ENCODE assay signal across 8 cellular contexts in genomic region chr9:36258170-36258988, GRCh38. TPM values are rescaled to one million over a fixed set of nuclear protein-coding genes. Genes with fewer than 3 reads are reported as not detected.
A peak's percentile ranks its signal among the peaks of the same experiment; 100 is the strongest.
DNase-seq lines count a peak whose midpoint lies in the region; ATAC-seq and TF ChIP-seq lines count a peak whose summit lies in the region.

GNE (minus strand) TSS chr9:36258448; CDS start chr9:36249355, 9,093 bp downstream.

- H3K79me2 ChIP-seq in Karpas-422 (ENCODE audit: low read length) (peaks cover 45% of the 10 kb centered on the region), neural cell (replicated peaks; ENCODE audit: insufficient read depth, low read length) (peaks cover 16% of the 10 kb centered on the region)

- peaks cover 7% of the 10 kb centered on the region for H3K4me1 Mint-ChIP-seq in stimulated activated naive CD8-positive, alpha-beta T cell treated with anti-CD3 and anti-CD28 coated beads, Interleukin-15, amount 100 ng/mL, for 72 hours

- H3K27ac Mint-ChIP-seq in stimulated activated naive CD8-positive, alpha-beta T cell treated with anti-CD3 and anti-CD28 coated beads, Interleukin-15, amount 100 ng/mL, for 72 hours, result peak within 1 kb of the TSS; percentile 91 to 95

- peak within 1 kb of the TSS; percentile 88 to 96 for H3K4me3 Mint-ChIP-seq in stimulated activated naive CD8-positive, alpha-beta T cell treated with anti-CD3 and anti-CD28 coated beads, Interleukin-15, amount 100 ng/mL, for 72 hours

- H3K36me3 ChIP-seq in Karpas-422 (ENCODE audit: insufficient read depth, low read length) (peaks cover 10% of the 10 kb centered on the region; the same call in 1 of the 2 replicates), SJCRH30 (no peaks in the 10 kb centered on the region), neural cell (ENCODE audit: insufficient read depth, low read length) (no peaks in the 10 kb centered on the region)

- peak; percentile 91 for ATAC-seq in GM21825 (IDR thresholded peaks at IDR 0.05; ENCODE audit: unreplicated experiment)
- peak; percentile 95 for ATAC-seq in stimulated activated naive CD8-positive, alpha-beta T cell treated with anti-CD3 and anti-CD28 coated beads, Interleukin-15, amount 100 ng/mL, for 72 hours

- H3K27me3 ChIP-seq in Karpas-422 (ENCODE audit: low read length) (no peaks in the 10 kb centered on the region), SJCRH30 (no peaks in the 10 kb centered on the region), neural cell (ENCODE audit: insufficient read depth, low read depth, low read length) (no peaks in the 10 kb centered on the region)

- H3K4me1 ChIP-seq in Karpas-422 (ENCODE audit: low read length) (peaks cover 16% of the 10 kb centered on the region), SJCRH30 (no peaks in the 10 kb centered on the region)

- H3F3A ChIP-seq in neural cell (ENCODE audit: insufficient read depth, low read length, poor library complexity, severe bottlenecking), result no peaks in the 10 kb centered on the region

- H3K9ac ChIP-seq in Karpas-422 (ENCODE audit: low read length), result peak within 1 kb of the TSS; percentile 91
- H3K9ac ChIP-seq in neural cell (ENCODE audit: low read length), result peak within 1 kb of the TSS; percentile 93

- TF ChIP-seq CTCF in fibroblast of villous mesenchyme (IDR thresholded peaks at IDR 0.05; ENCODE audit: insufficient read depth, low read depth, low read length) (no peak), neural cell (IDR thresholded peaks at IDR 0.05; ENCODE audit: poor library complexity, severe bottlenecking) (peak; percentile 22)

- H3K9me3 ChIP-seq in Karpas-422 (ENCODE audit: low read length), result no peaks in the 10 kb centered on the region
- H3K9me3 ChIP-seq in SJCRH30 (replicated peaks), result no peaks in the 10 kb centered on the region
- H3K9me3 ChIP-seq in neural cell (ENCODE audit: low read length), result no peaks in the 10 kb centered on the region

- H3K4me2 ChIP-seq in Karpas-422 (ENCODE audit: low read depth, low read length, poor library complexity, severe bottlenecking) (peak within 1 kb of the TSS; percentile 85), neural cell (ENCODE audit: low read length) (peak within 1 kb of the TSS; percentile 53)

- peak; percentile 85 for DNase-seq in DMS79 treated with DMSO at 0.1 percent for 48 hours (lab: John Stamatoyannopoulos, UW)
- peak; percentile 99 for DNase-seq in Karpas-422
- peak; percentile 96 to 98 for DNase-seq in SJCRH30
- DNase-seq in activated gamma-delta T cell treated with anti-CD3 and anti-CD28 coated beads, Interleukin-2, amount 50 U/mL, for 16 hours (ENCODE audit: low read depth), result peak; percentile 96
- DNase-seq in fibroblast of villous mesenchyme (ENCODE audit: low read depth), result peak; percentile 96
- DNase-seq in stimulated activated naive CD8-positive, alpha-beta T cell treated with anti-CD3 and anti-CD28 coated beads, Interleukin-15, amount 100 ng/mL, for 72 hours, result peak; percentile 97 to 98

- peak within 1 kb of the TSS; percentile 90 for H2AFZ ChIP-seq in Karpas-422 (ENCODE audit: low read length)
- H2AFZ ChIP-seq in neural cell (ENCODE audit: low read depth, low read length), result peak within 1 kb of the TSS; percentile 95

- H3K9me3 Mint-ChIP-seq in stimulated activated naive CD8-positive, alpha-beta T cell treated with anti-CD3 and anti-CD28 coated beads, Interleukin-15, amount 100 ng/mL, for 72 hours, result no peaks in the 10 kb centered on the region

- peak; percentile 64 for TF ChIP-seq EP300 in neural cell (conservative IDR thresholded peaks at IDR 0.05; ENCODE audit: poor library complexity, severe bottlenecking)

- H3K4me3 ChIP-seq in Karpas-422 (ENCODE audit: low read length) (peak within 1 kb of the TSS; percentile 89), SJCRH30 (peak within 1 kb of the TSS; percentile 64), fibroblast of villous mesenchyme (ENCODE audit: low read depth, low read length) (peak within 1 kb of the TSS; percentile 89), neural cell (ENCODE audit: low read length) (peak within 1 kb of the TSS; percentile 98)

- peak; percentile 15 for TF ChIP-seq RAD21 in neural cell (conservative IDR thresholded peaks at IDR 0.05)

- no peaks in the 10 kb centered on the region for H3K27me3 Mint-ChIP-seq in stimulated activated naive CD8-positive, alpha-beta T cell treated with anti-CD3 and anti-CD28 coated beads, Interleukin-15, amount 100 ng/mL, for 72 hours

- H3K27ac ChIP-seq in Karpas-422 (ENCODE audit: low read length) (peak within 1 kb of the TSS; percentile 84), SJCRH30 (peak within 1 kb of the TSS; percentile 75), neural cell (ENCODE audit: low read length) (peak within 1 kb of the TSS; percentile 91)

- H3K9me2 ChIP-seq in Karpas-422 (replicated peaks; ENCODE audit: insufficient read depth, low read length), result no peaks in the 10 kb centered on the region
- H3K9me2 ChIP-seq in neural cell (ENCODE audit: insufficient read depth, low read length), result no peaks in the 10 kb centered on the region

- no peaks in the 10 kb centered on the region for H4K20me1 ChIP-seq in Karpas-422 (ENCODE audit: insufficient read depth, low read depth, low read length)
- no peaks in the 10 kb centered on the region for H4K20me1 ChIP-seq in neural cell (ENCODE audit: insufficient read depth)

TF ChIP-seq in neural cell, 6 proteins besides CTCF, POLR2A, EP300 and RAD21:
- TF ChIP-seq SMC3 (conservative IDR thresholded peaks at IDR 0.05; ENCODE audit: poor library complexity), result no peak
- TF ChIP-seq TAF1 (IDR thresholded peaks at IDR 0.05; ENCODE audit: low read depth), result peak; percentile 51
- peak; percentile 94 for TF ChIP-seq POLR2AphosphoS5 (IDR thresholded peaks at IDR 0.05)
- no peak for TF ChIP-seq EZH2 (IDR thresholded peaks at IDR 0.05; ENCODE audit: borderline replicate concordance, insufficient read depth, low read length, poor library complexity, severe bottlenecking)
- TF ChIP-seq MXI1 (conservative IDR thresholded peaks at IDR 0.05; ENCODE audit: poor library complexity, severe bottlenecking), result peak; percentile 79
- peak; percentile 65 for TF ChIP-seq REST (IDR thresholded peaks at IDR 0.05; ENCODE audit: borderline replicate concordance)
TF ChIP-seq in neural cell: peak in this region for 4.

RNA-seq across cellular contexts. Expression of gene GNE, which starts in this region (rescaled TPM):
- 14.8 and 17.2 TPM in 2 replicates for total RNA-seq in Karpas-422 (2014; rRNA removed; shearing (Covaris generic); ENCODE audit: low replicate concordance)
- total RNA-seq in SJCRH30 (2014; rRNA removed; shearing (Covaris generic)), result 29.2 and 30.0 TPM in 2 replicates
- total RNA-seq in fibroblast of villous mesenchyme, result 24.2 and 32.4 TPM in 2 replicates
- polyA plus RNA-seq in neural cell, result 22.7 and 29.2 TPM in 2 replicates
- polyA minus RNA-seq in neural cell, result 41.4 and 51.6 TPM in 2 replicates

Comparison
In these comparisons a context has a peak if more than half of its experiments do, and no peak if none do; other contexts are left out.
1. Peak in every context shown above with its lines: DNase-seq, ATAC-seq, H3K4me3 ChIP-seq and H3K27ac ChIP-seq.